Comparison of ENCODE assay signal across 9 cellular contexts in genomic region chr14:95233702-95234241, GRCh38.
DNase-seq lines count a peak whose midpoint lies in the region; ATAC-seq and TF ChIP-seq lines count a peak whose summit lies in the region.
"Had no signal": no experiment of that assay in that cellular context is flagged by ENCODE, and none has a peak within 500 bp of the region (broad histone marks: within the 10 kb centered on the region; RNA-seq: fewer than 3 reads in every experiment).

No MANE protein-coding gene starts in this region.

- H3K9me3 ChIP-seq in neural progenitor cell (ENCODE audit: low read depth), result no peaks in the 10 kb centered on the region

- ATAC-seq in GM18858 (IDR thresholded peaks at IDR 0.05; ENCODE audit: unreplicated experiment) (peak; percentile 92), HG02678 (IDR thresholded peaks at IDR 0.05; ENCODE audit: unreplicated experiment) (peak; percentile 98)
- ATAC-seq in activated CD8-positive, alpha-beta T cell treated with anti-CD3 and anti-CD28 coated beads, Interleukin-2, amount 10 ng/mL, durations not matched to agents 7 days and 5 days, result no peak
- ATAC-seq in activated CD8-positive, alpha-beta memory T cell treated with anti-CD3 and anti-CD28 coated beads, Interleukin-2, amount 10 ng/mL, durations not matched to agents 7 days and 5 days, result no peak
- ATAC-seq: Panc1 had no signal

- H3K27ac Mint-ChIP-seq in neural progenitor cell, result peak overlapping the region; percentile 33
- no peak overlapping the region for H3K27ac Mint-ChIP-seq in activated CD8-positive, alpha-beta T cell treated with anti-CD3 and anti-CD28 coated beads, Interleukin-2, amount 10 ng/mL, durations not matched to agents 7 days and 5 days
- H3K27ac Mint-ChIP-seq in activated CD8-positive, alpha-beta memory T cell treated with anti-CD3 and anti-CD28 coated beads, Interleukin-2, amount 10 ng/mL, durations not matched to agents 7 days and 5 days, result no peak overlapping the region

- H3K79me2 ChIP-seq in neural progenitor cell (ENCODE audit: low read depth), result no peaks in the 10 kb centered on the region

- CTCF ChIA-PET in activated CD8-positive, alpha-beta T cell treated with anti-CD3 and anti-CD28 coated beads, Interleukin-2, amount 10 ng/mL, durations not matched to agents 7 days and 5 days (lab: Charles Lee), result no interaction called here
- CTCF ChIA-PET in activated CD8-positive, alpha-beta memory T cell treated with anti-CD3 and anti-CD28 coated beads, Interleukin-2, amount 10 ng/mL, durations not matched to agents 7 days and 5 days (lab: Charles Lee), result no interaction called here

- H3K27ac ChIP-seq in neural progenitor cell, result no peak overlapping the region

- H3K4me3 Mint-ChIP-seq in neural progenitor cell, result no peak overlapping the region
- H3K4me3 Mint-ChIP-seq in activated CD8-positive, alpha-beta T cell treated with anti-CD3 and anti-CD28 coated beads, Interleukin-2, amount 10 ng/mL, durations not matched to agents 7 days and 5 days, result no peak overlapping the region
- no peak overlapping the region for H3K4me3 Mint-ChIP-seq in activated CD8-positive, alpha-beta memory T cell treated with anti-CD3 and anti-CD28 coated beads, Interleukin-2, amount 10 ng/mL, durations not matched to agents 7 days and 5 days

- H3K36me3 ChIP-seq in neural progenitor cell, result no peaks in the 10 kb centered on the region

- no peaks in the 10 kb centered on the region for H3K9me3 Mint-ChIP-seq in neural progenitor cell
- H3K9me3 Mint-ChIP-seq in activated CD8-positive, alpha-beta T cell treated with anti-CD3 and anti-CD28 coated beads, Interleukin-2, amount 10 ng/mL, durations not matched to agents 7 days and 5 days (ENCODE audit: insufficient read depth), result no peaks in the 10 kb centered on the region
- H3K9me3 Mint-ChIP-seq in activated CD8-positive, alpha-beta memory T cell treated with anti-CD3 and anti-CD28 coated beads, Interleukin-2, amount 10 ng/mL, durations not matched to agents 7 days and 5 days (ENCODE audit: low read depth), result no peaks in the 10 kb centered on the region

- H3K27me3 Mint-ChIP-seq in neural progenitor cell (ENCODE audit: insufficient read depth, low read depth), result peaks cover 2% of the 10 kb centered on the region
- no peaks in the 10 kb centered on the region for H3K27me3 Mint-ChIP-seq in activated CD8-positive, alpha-beta T cell treated with anti-CD3 and anti-CD28 coated beads, Interleukin-2, amount 10 ng/mL, durations not matched to agents 7 days and 5 days (ENCODE audit: low read depth)
- H3K27me3 Mint-ChIP-seq in activated CD8-positive, alpha-beta memory T cell treated with anti-CD3 and anti-CD28 coated beads, Interleukin-2, amount 10 ng/mL, durations not matched to agents 7 days and 5 days, result no peaks in the 10 kb centered on the region

- H3K36me3 Mint-ChIP-seq in neural progenitor cell, result no peaks in the 10 kb centered on the region
- no peaks in the 10 kb centered on the region for H3K36me3 Mint-ChIP-seq in activated CD8-positive, alpha-beta T cell treated with anti-CD3 and anti-CD28 coated beads, Interleukin-2, amount 10 ng/mL, durations not matched to agents 7 days and 5 days (ENCODE audit: low read depth)
- no peaks in the 10 kb centered on the region for H3K36me3 Mint-ChIP-seq in activated CD8-positive, alpha-beta memory T cell treated with anti-CD3 and anti-CD28 coated beads, Interleukin-2, amount 10 ng/mL, durations not matched to agents 7 days and 5 days

- H3F3A ChIP-seq in neural progenitor cell (ENCODE audit: low read depth), result no peaks in the 10 kb centered on the region

- no peaks in the 10 kb centered on the region for H3K27me3 ChIP-seq in neural progenitor cell

- no peak overlapping the region for H3K9ac ChIP-seq in neural progenitor cell

- no peak overlapping the region for H2AFZ ChIP-seq in neural progenitor cell (replicated peaks)

- H3K4me1 Mint-ChIP-seq in neural progenitor cell, result peaks cover 19% of the 10 kb centered on the region
- no peaks in the 10 kb centered on the region for H3K4me1 Mint-ChIP-seq in activated CD8-positive, alpha-beta T cell treated with anti-CD3 and anti-CD28 coated beads, Interleukin-2, amount 10 ng/mL, durations not matched to agents 7 days and 5 days (ENCODE audit: low read depth)
- no peaks in the 10 kb centered on the region for H3K4me1 Mint-ChIP-seq in activated CD8-positive, alpha-beta memory T cell treated with anti-CD3 and anti-CD28 coated beads, Interleukin-2, amount 10 ng/mL, durations not matched to agents 7 days and 5 days

- H3K4me1 ChIP-seq in neural progenitor cell, result peaks cover 14% of the 10 kb centered on the region

- DNase-seq in NOMO-1 treated with DMSO at 0.1 percent for 48 hours (lab: John Stamatoyannopoulos, UW; ENCODE audit: unreplicated experiment) (peak; percentile 68), neural progenitor cell (ENCODE audit: low spot score) (no peak), AG08396 (ENCODE audit: low spot score) (no peak)
- DNase-seq in activated CD8-positive, alpha-beta T cell treated with anti-CD3 and anti-CD28 coated beads, Interleukin-2, amount 10 ng/mL, durations not matched to agents 7 days and 5 days, result no peak
- no peak for DNase-seq in activated CD8-positive, alpha-beta memory T cell treated with anti-CD3 and anti-CD28 coated beads, Interleukin-2, amount 10 ng/mL, durations not matched to agents 7 days and 5 days
- no peak for DNase-seq in activated CD4-positive, alpha-beta T cell treated with anti-CD3 and anti-CD28 coated beads for 4 hours

- no peak overlapping the region for H3K4me3 ChIP-seq in neural progenitor cell

- no peak overlapping the region for H3K4me2 ChIP-seq in neural progenitor cell

- TF ChIP-seq CTCF in neural progenitor cell (IDR thresholded peaks at IDR 0.05), result no peak

- no peaks in the 10 kb centered on the region for H4K20me1 ChIP-seq in neural progenitor cell (ENCODE audit: low read depth)

- POLR2A ChIA-PET in activated CD8-positive, alpha-beta T cell treated with anti-CD3 and anti-CD28 coated beads, Interleukin-2, amount 10 ng/mL, durations not matched to agents 7 days and 5 days (lab: Charles Lee), result no interaction called here

Comparison
In these comparisons a context has a peak if more than half of its experiments do, and no peak if none do; other contexts are left out.
1. ATAC-seq: peak in GM18858 (single experiment) and HG02678 (single experiment); none in activated CD8-positive, alpha-beta T cell treated with anti-CD3 and anti-CD28 coated beads, Interleukin-2, amount 10 ng/mL, durations not matched to agents 7 days and 5 days (single experiment) and activated CD8-positive, alpha-beta memory T cell treated with anti-CD3 and anti-CD28 coated beads, Interleukin-2, amount 10 ng/mL, durations not matched to agents 7 days and 5 days (single experiment).